Comparison of ENCODE assay signal across 13 cellular contexts in the genomic region with DNA sequence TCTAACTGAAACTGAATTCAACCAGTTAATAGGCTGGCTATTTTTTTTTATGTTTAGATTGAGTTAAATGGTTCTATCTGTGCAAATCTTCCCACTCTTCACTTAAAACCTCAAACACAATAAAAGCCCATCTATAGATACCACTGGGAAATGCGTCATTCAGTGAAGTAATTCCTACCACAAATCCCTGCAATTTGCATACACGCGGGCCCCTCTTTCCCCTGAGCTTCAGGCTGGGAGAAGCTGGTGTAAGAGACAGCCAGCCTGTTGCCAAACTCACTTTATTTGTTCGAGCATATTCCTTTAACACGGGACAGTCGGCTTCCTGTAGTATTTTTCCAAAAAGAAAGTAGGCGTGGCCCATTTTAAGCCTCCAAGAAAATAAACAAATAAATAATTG. TPM values are rescaled to one million over a fixed set of nuclear protein-coding genes. Genes with fewer than 3 reads are reported as not detected.
DNase-seq lines count a peak whose midpoint lies in the region; ATAC-seq, FAIRE-seq and TF ChIP-seq lines count a peak whose summit lies in the region.
"Had no signal": no experiment of that assay in that cellular context is flagged by ENCODE, and none has a peak within 500 bp of the region (broad histone marks: within the 10 kb centered on the region; RNA-seq: fewer than 3 reads in every experiment).

No MANE protein-coding gene starts in this region.

- H3K27ac ChIP-seq in gastrocnemius medialis = no peak overlapping the region
- H3K27ac ChIP-seq: KMS-11 had no signal

- no peak for FAIRE-seq in GM19239 (lab: Jason Lieb, UNC)
- FAIRE-seq: RCC 7860 had no signal

- no peak for TF ChIP-seq POLR2A in gastrocnemius medialis (IDR thresholded peaks at IDR 0.05)

- no peaks in the 10 kb centered on the region for H3K36me3 ChIP-seq in gastrocnemius medialis

- in situ Hi-C loops in astrocyte of the spinal cord (cut with HindIII; ENCODE audit: low sequenced_read_pairs) = no loop called here
- in situ Hi-C loops in gastrocnemius medialis (cut with MboI; ENCODE audit: low sequenced_read_pairs in 4 of 4) = no loop called here

- ATAC-seq in gastrocnemius medialis = no peak

- H3K4me1 ChIP-seq in gastrocnemius medialis = no peaks in the 10 kb centered on the region

- intact Hi-C loops in gastrocnemius medialis (cut with DNase I; ENCODE audit: low total_unique reads) = no loop called here

- peak; percentile 13 for DNase-seq in stimulated activated CD4-positive, alpha-beta T cell treated with anti-CD3 and anti-CD28 coated beads, Interleukin-4, amount 100 ng/mL, for 24 hours
- DNase-seq in stimulated activated CD4-positive, alpha-beta T cell treated with anti-CD3 and anti-CD28 coated beads, Interleukin-2, amount 100 ng/mL, for 48 hours = no peak
- DNase-seq in NOMO-1 treated with DMSO at 0.1 percent for 48 hours (lab: John Stamatoyannopoulos, UW; ENCODE audit: unreplicated experiment) = peak; percentile 83
- peak; percentile 13 for DNase-seq in astrocyte of the spinal cord (ENCODE audit: low read depth, low spot score)
- DNase-seq in NCI-H526 (lab: John Stamatoyannopoulos, UW) = no peak
- no peak for DNase-seq in gastrocnemius medialis
- no peak for DNase-seq in GM19239 (ENCODE audit: insufficient read length, low spot score)
- DNase-seq in activated effector memory CD4-positive, alpha-beta T cell treated with Interleukin-2 at 50 U/mL for 16 hours = no peak
- DNase-seq: amniotic stem cell, HCEC 1CT, occipital lobe had no signal

- H3K4me3 ChIP-seq in astrocyte of the spinal cord (ENCODE audit: low read depth, low read length) (no peak overlapping the region), gastrocnemius medialis (no peak overlapping the region)

- H3K27me3 ChIP-seq in gastrocnemius medialis = no peaks in the 10 kb centered on the region

- no peaks in the 10 kb centered on the region for H3K9me3 ChIP-seq in gastrocnemius medialis

- TF ChIP-seq CTCF in astrocyte of the spinal cord (IDR thresholded peaks at IDR 0.05; ENCODE audit: low read depth, low read length) (no peak), gastrocnemius medialis (IDR thresholded peaks at IDR 0.05 in 4 of 5, conservative IDR thresholded peaks at IDR 0.05 in 1 of 5) (no peak)

RNA-seq across cellular contexts. Expression of a gene that starts 26.0 kb away (rescaled TPM):
- 1 to 10 TPM in 1 of 4 donors, under 1 TPM in 3; 0.13 to 2.0 (median 0.43) TPM for total RNA-seq in gastrocnemius medialis

Comparison
In these comparisons a context has a peak if more than half of its experiments do, and no peak if none do; other contexts are left out.
1. DNase-seq: peak in stimulated activated CD4-positive, alpha-beta T cell treated with anti-CD3 and anti-CD28 coated beads, Interleukin-4, amount 100 ng/mL, for 24 hours (single experiment), NOMO-1 treated with DMSO at 0.1 percent for 48 hours (single experiment) and astrocyte of the spinal cord (single experiment); none in stimulated activated CD4-positive, alpha-beta T cell treated with anti-CD3 and anti-CD28 coated beads, Interleukin-2, amount 100 ng/mL, for 48 hours (0 of 2), NCI-H526 (0 of 2), gastrocnemius medialis (0 of 2), GM19239 (single experiment) and activated effector memory CD4-positive, alpha-beta T cell treated with Interleukin-2 at 50 U/mL for 16 hours (single experiment).